In the genomic region with DNA sequence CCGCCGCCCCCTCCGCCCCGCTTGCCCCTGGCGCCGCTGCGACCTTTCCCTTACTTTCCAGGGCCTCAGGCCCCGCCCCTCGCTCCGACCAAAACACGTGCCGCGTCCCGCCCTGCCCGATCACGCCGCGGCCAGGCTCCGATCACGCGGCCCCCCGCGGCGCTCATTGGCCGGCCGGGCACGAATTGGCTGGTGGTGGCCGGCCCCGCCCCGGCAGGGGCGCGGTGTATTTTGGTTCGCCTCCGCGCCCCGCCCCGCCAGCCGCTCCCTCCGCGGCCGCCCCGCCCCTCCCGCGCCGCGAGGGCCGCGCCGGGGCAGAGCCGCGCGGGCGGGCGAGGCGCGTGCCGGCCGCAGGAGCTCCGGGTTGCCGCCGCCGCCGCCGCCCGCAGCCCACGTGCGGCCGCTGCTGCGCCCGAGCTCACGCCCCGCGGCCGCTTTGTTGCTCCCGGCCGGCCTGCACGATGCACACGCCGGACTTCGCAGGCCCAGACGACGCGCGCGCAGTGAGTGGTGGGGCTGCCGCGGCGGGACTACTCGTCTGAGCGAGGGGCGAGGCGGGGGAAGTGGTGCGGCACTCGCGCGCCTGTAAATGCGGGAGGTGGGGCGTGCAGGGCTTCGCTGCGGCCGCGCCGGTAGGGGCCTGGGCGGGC, we compare ENCODE assay signal across 8 cellular contexts. TPM values are rescaled to one million over a fixed set of nuclear protein-coding genes. Genes with fewer than 3 reads are reported as not detected.
DNase-seq lines count a peak whose midpoint lies in the region; ATAC-seq and TF ChIP-seq lines count a peak whose summit lies in the region.

A gene (plus strand): TSS at position 295 of the 650 bp plus-strand sequence. CDS start 167 bp downstream, at position 462.

- H2AFZ ChIP-seq in neuron (ENCODE audit: low read depth, low read length), result peak within 1 kb of the TSS; percentile 52

- WGBS in stomach, 5 donors, result 0 to 1% (median 1%) methylated on average over 34 to 97 of the region's 104 CpGs; no CpG with 5 or more reads in 2 of the 5 donors

- TF ChIP-seq POLR2A in stomach (IDR thresholded peaks at IDR 0.05), result no peak

- no peak for TF ChIP-seq CTCF in stomach (IDR thresholded peaks at IDR 0.05)

- TF ChIP-seq EP300 in stomach (IDR thresholded peaks at IDR 0.05), result no peak

- ATAC-seq in GM21786 (IDR thresholded peaks at IDR 0.05; ENCODE audit: unreplicated experiment), result peak; percentile 60

- H3K36me3 ChIP-seq in neuron (ENCODE audit: insufficient read depth, low read length) (peaks cover 16% of the 10 kb centered on the region), stomach (peaks cover 17 to 26% (median 24%) of the 10 kb centered on the region in 4 donors)

- no peaks in the 10 kb centered on the region for H3K27me3 ChIP-seq in neuron (ENCODE audit: insufficient read depth, low read length)
- H3K27me3 ChIP-seq in stomach, result no peaks in the 10 kb centered on the region

- intact Hi-C loops in stomach (cut with DNase I; ENCODE audit: low total_unique reads), result no loop called here

- peaks cover 13% of the 10 kb centered on the region for H3K4me1 ChIP-seq in neuron (ENCODE audit: insufficient read depth, low read length)
- peaks cover 48 to 87% (median 78%) of the 10 kb centered on the region in 4 donors for H3K4me1 ChIP-seq in stomach

- H3K9me3 ChIP-seq in neuron (ENCODE audit: low read length) (no peaks in the 10 kb centered on the region), stomach (no peaks in the 10 kb centered on the region)

- peak within 1 kb of the TSS; percentile 75 for H3K4me3 ChIP-seq in neuron (ENCODE audit: low read length)
- peak within 1 kb of the TSS; percentile 52 to 67 (median 58) for H3K4me3 ChIP-seq in stomach

- DNase-seq in DMS114 treated with DMSO at 0.1 percent for 48 hours (lab: John Stamatoyannopoulos, UW; ENCODE audit: unreplicated experiment), result peak; percentile 68
- DNase-seq in Kasumi-1 (lab: John Stamatoyannopoulos, UW), result peak; percentile 85 to 88
- peak; percentile 12 for DNase-seq in SHP77 treated with DMSO at 0.1 percent for 48 hours (lab: John Stamatoyannopoulos, UW)
- peak; percentile 86 for DNase-seq in activated naive CD4-positive, alpha-beta T cell treated with Interleukin-2 at 50 U/mL for 16 hours
- DNase-seq in foreskin melanocyte, result peak; percentile 82
- DNase-seq in stomach, result peak; percentile 95

- H3K27ac ChIP-seq in stomach, result peak within 1 kb of the TSS; percentile 92 to 100 (median 99)

RNA-seq across cellular contexts. Expression of the gene that starts here (rescaled TPM):
- total RNA-seq in stomach, result 10 to 100 TPM in 3 of 5 donors, 1 to 10 TPM in 2; 4.1 to 21.6 (median 17.1) TPM
- polyA plus RNA-seq in stomach, result 10 to 100 TPM in 1 of 3 donors, 1 to 10 TPM in 2; 4.2 to 19.6 (median 7.0) TPM

Comparison
In these comparisons a context has a peak if more than half of its experiments do, and no peak if none do; other contexts are left out.
1. Peak in every context shown above with its lines: DNase-seq, ATAC-seq, H3K4me3 ChIP-seq and H3K27ac ChIP-seq.
2. DNase-seq: peak in every context shown above with its lines; median percentile 95 in stomach; 86 in Kasumi-1; 86 in activated naive CD4-positive, alpha-beta T cell treated with Interleukin-2 at 50 U/mL for 16 hours; 82 in foreskin melanocyte; 68 in DMS114 treated with DMSO at 0.1 percent for 48 hours; 12 in SHP77 treated with DMSO at 0.1 percent for 48 hours.